In the genomic region with DNA sequence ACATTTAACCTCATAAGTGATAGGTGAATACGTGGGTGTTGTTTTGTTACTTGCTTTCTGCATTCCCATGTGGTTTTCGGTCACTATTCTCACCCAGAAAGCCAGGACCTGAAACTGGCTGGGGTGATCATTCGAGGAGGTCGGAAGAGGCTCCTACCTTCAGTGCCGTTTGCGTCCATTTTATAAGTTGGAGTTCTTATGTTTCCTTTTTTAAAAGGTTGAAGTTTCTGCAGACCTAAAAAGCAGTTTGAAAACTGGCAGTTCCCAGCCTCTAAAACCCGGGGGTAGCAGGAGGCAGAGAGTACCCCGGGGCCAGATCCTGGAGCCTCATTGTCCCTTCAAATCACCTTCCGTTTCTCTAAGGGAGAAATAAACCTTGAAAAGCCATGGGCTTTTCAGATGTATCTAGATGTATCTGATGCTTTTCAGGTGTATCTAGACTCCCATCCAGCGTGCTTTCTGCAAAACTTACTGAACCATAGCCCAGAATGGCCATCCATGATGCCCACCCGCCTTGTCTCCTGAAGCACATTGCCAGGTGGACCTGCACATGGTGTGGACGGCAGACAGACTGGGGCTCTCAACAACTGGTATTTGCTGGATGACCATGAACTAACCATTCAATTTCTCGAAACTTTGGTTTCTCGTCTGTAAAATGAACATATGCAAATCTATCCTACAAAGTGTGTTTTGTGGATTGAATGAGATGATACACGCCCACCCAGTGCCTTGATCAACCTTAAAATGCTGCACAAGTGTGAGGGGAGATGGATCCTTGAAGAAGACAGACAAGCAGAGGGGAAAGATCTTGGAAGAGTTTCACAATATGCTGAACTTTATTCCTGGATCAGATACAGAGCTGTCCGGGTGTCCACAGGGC, we compare ENCODE assay signal across 10 cellular contexts. TPM values are rescaled to one million over a fixed set of nuclear protein-coding genes. Genes with fewer than 3 reads are reported as not detected.
A peak's percentile ranks its signal among the peaks of the same experiment; 100 is the strongest.
DNase-seq lines count a peak whose midpoint lies in the region; ATAC-seq and TF ChIP-seq lines count a peak whose summit lies in the region.
"Had no signal": no experiment of that assay in that cellular context is flagged by ENCODE, and none has a peak within 500 bp of the region (broad histone marks: within the 10 kb centered on the region; RNA-seq: fewer than 3 reads in every experiment).

No MANE protein-coding gene starts in this region.

- 71 to 79% (median 76%) methylated on average over 16 of the region's 16 CpGs for WGBS in psoas muscle, 3 donors

- H3K4me3 Mint-ChIP-seq in effector memory CD8-positive, alpha-beta T cell: peak overlapping the region; percentile 91 to 96
- H3K4me3 Mint-ChIP-seq in glutamatergic neuron (ENCODE audit: unreplicated experiment): no peak overlapping the region

- no peaks in the 10 kb centered on the region for H3K9me3 ChIP-seq in DOHH2 (ENCODE audit: control insufficient read depth, insufficient read depth, low read length)
- no peaks in the 10 kb centered on the region for H3K9me3 ChIP-seq in psoas muscle

- H3K79me2 ChIP-seq in DOHH2 (ENCODE audit: control insufficient read depth, low read length): no peaks in the 10 kb centered on the region

- H3K27ac Mint-ChIP-seq in effector memory CD8-positive, alpha-beta T cell: peak overlapping the region; percentile 90 to 99
- no peak overlapping the region for H3K27ac Mint-ChIP-seq in glutamatergic neuron (ENCODE audit: unreplicated experiment)

- no peaks in the 10 kb centered on the region for H3K27me3 ChIP-seq in DOHH2 (ENCODE audit: control insufficient read depth, low read length)
- no peaks in the 10 kb centered on the region for H3K27me3 ChIP-seq in psoas muscle (ENCODE audit: insufficient read depth in 3 of 3, low read length in 2 of 3)

- peak overlapping the region; percentile 86 for H3K4me2 ChIP-seq in DOHH2 (ENCODE audit: low read length)

- peaks cover 47% of the 10 kb centered on the region for H3K36me3 Mint-ChIP-seq in effector memory CD8-positive, alpha-beta T cell (ENCODE audit: insufficient read depth)
- no peaks in the 10 kb centered on the region for H3K36me3 Mint-ChIP-seq in glutamatergic neuron (ENCODE audit: unreplicated experiment)

- intact Hi-C loops in psoas muscle (cut with DNase I): no loop called here

- H3K9me3 Mint-ChIP-seq in effector memory CD8-positive, alpha-beta T cell: no peaks in the 10 kb centered on the region
- H3K9me3 Mint-ChIP-seq in glutamatergic neuron (ENCODE audit: unreplicated experiment): peaks cover 2% of the 10 kb centered on the region

- DNase-seq in OCI-M1 (lab: John Stamatoyannopoulos, UW): peak; percentile 57
- no peak for DNase-seq in effector memory CD8-positive, alpha-beta T cell
- no peak for DNase-seq in psoas muscle
- no peak for DNase-seq in ecto neural progenitor cell (ENCODE audit: low spot score)
- DNase-seq in glutamatergic neuron: no peak
- DNase-seq: NCI-H446, retina had no signal

- H3K36me3 ChIP-seq in DOHH2 (ENCODE audit: control insufficient read depth, low read length): no peaks in the 10 kb centered on the region
- no peaks in the 10 kb centered on the region for H3K36me3 ChIP-seq in psoas muscle (ENCODE audit: insufficient read depth in 1 of 2, low read depth in 1 of 2)

- no peak overlapping the region for H3K27ac ChIP-seq in DOHH2 (ENCODE audit: low read depth, low read length)
- H3K27ac ChIP-seq in psoas muscle: peak overlapping the region; percentile 55

- H3K4me1 Mint-ChIP-seq in effector memory CD8-positive, alpha-beta T cell (ENCODE audit: low read depth in 2 of 2): peaks cover 70 to 80% of the 10 kb centered on the region in 2 donors
- H3K4me1 Mint-ChIP-seq in glutamatergic neuron (ENCODE audit: low read depth, unreplicated experiment): peaks cover 1% of the 10 kb centered on the region

- no peaks in the 10 kb centered on the region for H4K20me1 ChIP-seq in DOHH2 (ENCODE audit: control insufficient read depth, insufficient read depth, low read depth, low read length)

- H3K4me3 ChIP-seq in DOHH2 (ENCODE audit: low read length) (peak overlapping the region; percentile 85), psoas muscle (peak overlapping the region; percentile 80)

- H3K27me3 Mint-ChIP-seq in effector memory CD8-positive, alpha-beta T cell: no peaks in the 10 kb centered on the region
- H3K27me3 Mint-ChIP-seq in glutamatergic neuron (ENCODE audit: unreplicated experiment): peaks cover 15% of the 10 kb centered on the region

- TF ChIP-seq CTCF in DOHH2 (IDR thresholded peaks at IDR 0.05; ENCODE audit: low read depth, low read length, poor library complexity, severe bottlenecking): no peak
- TF ChIP-seq CTCF in psoas muscle (IDR thresholded peaks at IDR 0.05): no peak
- TF ChIP-seq CTCF in glutamatergic neuron (IDR thresholded peaks at IDR 0.05; ENCODE audit: partially characterized antibody, unreplicated experiment): no peak

- H3F3A ChIP-seq in DOHH2 (ENCODE audit: control insufficient read depth, insufficient read depth): no peaks in the 10 kb centered on the region

- H3K9me2 ChIP-seq in DOHH2 (replicated peaks; ENCODE audit: control insufficient read depth, low read length): no peaks in the 10 kb centered on the region

- H3K4me1 ChIP-seq in DOHH2 (ENCODE audit: control insufficient read depth, low read length): peaks cover 44% of the 10 kb centered on the region
- peaks cover 5% of the 10 kb centered on the region for H3K4me1 ChIP-seq in psoas muscle

- ATAC-seq in effector memory CD8-positive, alpha-beta T cell (replicated peaks): no peak
- no peak for ATAC-seq in psoas muscle
- no peak for ATAC-seq in HG03175 (IDR thresholded peaks at IDR 0.05; ENCODE audit: unreplicated experiment)
- ATAC-seq in HG03520 (IDR thresholded peaks at IDR 0.05; ENCODE audit: unreplicated experiment): no peak

RNA-seq across cellular contexts. Expression of gene NLRC5, which starts 1.3 kb away (rescaled TPM):
- total RNA-seq in psoas muscle: 10 to 100 TPM in 1 of 4 donors, 1 to 10 TPM in 3; 6.4 to 13.6 (median 7.8) TPM
- polyA plus RNA-seq in psoas muscle: 1 to 10 TPM; 2.3 to 4.5 (median 2.7) TPM
- 1.5 TPM for total RNA-seq in glutamatergic neuron (ENCODE audit: unreplicated experiment)

RNA-seq across cellular contexts. Expression of gene CETP, which starts 28.9 kb away (rescaled TPM):
- under 1 TPM in 3 of 4 donors, not detected in 1; 0.17 to 0.67 (median 0.19) TPM for total RNA-seq in psoas muscle
- under 1 TPM in 2 of 3 donors, not detected in 1; 0.05 to 0.14 TPM for polyA plus RNA-seq in psoas muscle
- total RNA-seq in glutamatergic neuron (ENCODE audit: unreplicated experiment): not detected

RNA-seq across cellular contexts. Expression of gene HERPUD1, which starts 58.7 kb away (rescaled TPM):
- total RNA-seq in psoas muscle (100 to 1,000 TPM in 1 of 4 donors, 10 to 100 TPM in 3; 70.2 to 137 (median 90.8) TPM), glutamatergic neuron (ENCODE audit: unreplicated experiment) (160 TPM)
- 100 to 1,000 TPM; 113 to 162 (median 122) TPM for polyA plus RNA-seq in psoas muscle
